ENCODE assay signal across 8 cellular contexts in genomic region chr1:152047607-152047953, GRCh38. TPM values are rescaled to one million over a fixed set of nuclear protein-coding genes. Genes with fewer than 3 reads are reported as not detected.
DNase-seq lines count a peak whose midpoint lies in the region; ATAC-seq and TF ChIP-seq lines count a peak whose summit lies in the region.

No MANE protein-coding gene starts in this region.

- peaks cover 0 to 4% (median 0%) of the 10 kb centered on the region in 3 donors for H3K27me3 ChIP-seq in psoas muscle (ENCODE audit: insufficient read depth in 3 of 3, low read length in 2 of 3)

- no peaks in the 10 kb centered on the region for H3K4me1 ChIP-seq in psoas muscle

- H3K4me3 ChIP-seq in WI38 (ENCODE audit: low read depth, low read length) (peak overlapping the region; percentile 43), fibroblast of pulmonary artery (replicated peaks; ENCODE audit: low read depth, low read length) (peak overlapping the region; percentile 40), psoas muscle (peak overlapping the region; percentile 10)

- 25 to 53% (median 31%) methylated on average over 5 of the region's 5 CpGs for WGBS in psoas muscle, 3 donors

- peak; percentile 54 for DNase-seq in activated T-cell treated with anti-CD3 and anti-CD28 coated beads, Interleukin-2, amount 50 U/mL, for 1 hour
- DNase-seq in activated T-cell treated with anti-CD3 and anti-CD28 coated beads for 4 hours, result no peak
- DNase-seq in fibroblast of pulmonary artery (ENCODE audit: low read depth), result no peak
- peak in 1 of 2 donors; percentile 24 for DNase-seq in psoas muscle
- no peak for DNase-seq in NCI-H2081 (lab: John Stamatoyannopoulos, UW)
- no peak for DNase-seq in NK-92 treated with Interleukin-12 subunit alpha and Interleukin-12 subunit beta, amount 100 ng/mL, for 24 hours (lab: John Stamatoyannopoulos, UW)

- H3K9me3 ChIP-seq in psoas muscle, result no peaks in the 10 kb centered on the region

- intact Hi-C loops in psoas muscle (cut with DNase I), result no loop called here

- no peaks in the 10 kb centered on the region for H3K36me3 ChIP-seq in psoas muscle (ENCODE audit: insufficient read depth in 1 of 2, low read depth in 1 of 2)

- peak in 3 of 4 donors; percentile 22 to 28 (median 25) for ATAC-seq in psoas muscle
- ATAC-seq in GM19035 (IDR thresholded peaks at IDR 0.05; ENCODE audit: unreplicated experiment), result no peak

- TF ChIP-seq CTCF in WI38 (IDR thresholded peaks at IDR 0.05; ENCODE audit: low read depth, low read length) (no peak), fibroblast of pulmonary artery (IDR thresholded peaks at IDR 0.05; ENCODE audit: low read length, missing control alignments) (no peak), psoas muscle (IDR thresholded peaks at IDR 0.05) (no peak)

- H3K27ac ChIP-seq in psoas muscle, result peak overlapping the region; percentile 66

RNA-seq across cellular contexts. Expression of gene S100A11, which starts 10.8 kb away (rescaled TPM):
- 10 to 100 TPM; 36.7 to 68.5 (median 47.1) TPM for total RNA-seq in psoas muscle
- 100 to 1,000 TPM in 1 of 3 donors, 10 to 100 TPM in 2; 61.2 to 500 (median 96.1) TPM for polyA plus RNA-seq in psoas muscle

RNA-seq across cellular contexts. Expression of gene TCHHL1, which starts 41.3 kb away (rescaled TPM):
- total RNA-seq in psoas muscle, result not detected
- polyA plus RNA-seq in psoas muscle, result not detected

RNA-seq across cellular contexts. Expression of gene S100A10, which starts 53.9 kb away (rescaled TPM):
- total RNA-seq in psoas muscle, result 100 to 1,000 TPM in 1 of 4 donors, 10 to 100 TPM in 3; 41.8 to 150 (median 59.9) TPM
- polyA plus RNA-seq in psoas muscle, result 100 to 1,000 TPM in 1 of 3 donors, 10 to 100 TPM in 2; 30.5 to 414 (median 61.6) TPM
